8 cellular contexts compared by ENCODE assay signal in genomic region chr15:68817304-68818087, GRCh38.
DNase-seq lines count a peak whose midpoint lies in the region; ATAC-seq and TF ChIP-seq lines count a peak whose summit lies in the region.

No MANE protein-coding gene starts in this region.

- H3K4me1 ChIP-seq in OCI-LY1 (ENCODE audit: insufficient read depth, low read length, severe bottlenecking) (peaks cover 49% of the 10 kb centered on the region), muscle layer of colon (ENCODE audit: insufficient read depth, low read length) (peaks cover 40% of the 10 kb centered on the region)

- H3K4me3 ChIP-seq in GM12864 (ENCODE audit: low read depth, low read length): peak overlapping the region; percentile 95
- peak overlapping the region; percentile 77 for H3K4me3 ChIP-seq in OCI-LY1 (ENCODE audit: low read depth, low read length, poor library complexity, severe bottlenecking)
- peak overlapping the region; percentile 91 to 97 for H3K4me3 ChIP-seq in muscle layer of colon (ENCODE audit: low read depth in 1 of 2, low read length in 2 of 2)

- H3K9me3 Mint-ChIP-seq in stimulated activated naive B cell treated with anti-CD40 and anti-IgM and Interleukin-4, amounts not matched to agents 10 μg/mL and 1 μg/mL and 100 μg/mL, for 72 hours: no peaks in the 10 kb centered on the region

- H2AFZ ChIP-seq in OCI-LY1 (ENCODE audit: low read length): no peak overlapping the region

- H3K4me3 Mint-ChIP-seq in stimulated activated naive B cell treated with anti-CD40 and anti-IgM and Interleukin-4, amounts not matched to agents 10 μg/mL and 1 μg/mL and 100 μg/mL, for 72 hours: peak overlapping the region; percentile 93 to 99

- H3K27me3 Mint-ChIP-seq in stimulated activated naive B cell treated with anti-CD40 and anti-IgM and Interleukin-4, amounts not matched to agents 10 μg/mL and 1 μg/mL and 100 μg/mL, for 72 hours: no peaks in the 10 kb centered on the region

- no peaks in the 10 kb centered on the region for H3K9me3 ChIP-seq in OCI-LY1 (ENCODE audit: low read length)
- H3K9me3 ChIP-seq in muscle layer of colon (ENCODE audit: low read length): no peaks in the 10 kb centered on the region

- H3K36me3 ChIP-seq in OCI-LY1 (ENCODE audit: insufficient read depth, low read length) (peaks cover 39% of the 10 kb centered on the region; the same call in 1 of the 2 replicates), muscle layer of colon (ENCODE audit: insufficient read depth, low read length) (no peaks in the 10 kb centered on the region)

- TF ChIP-seq POLR2A in erythroblast (IDR thresholded peaks at IDR 0.05; ENCODE audit: low read length): no peak

- peak overlapping the region; percentile 74 for H3K4me2 ChIP-seq in OCI-LY1 (ENCODE audit: low read length)

- H3K27ac Mint-ChIP-seq in stimulated activated naive B cell treated with anti-CD40 and anti-IgM and Interleukin-4, amounts not matched to agents 10 μg/mL and 1 μg/mL and 100 μg/mL, for 72 hours: peak overlapping the region; percentile 99

- peaks cover 18 to 34% of the 10 kb centered on the region in 2 donors for H3K36me3 Mint-ChIP-seq in stimulated activated naive B cell treated with anti-CD40 and anti-IgM and Interleukin-4, amounts not matched to agents 10 μg/mL and 1 μg/mL and 100 μg/mL, for 72 hours

- H3K4me1 Mint-ChIP-seq in stimulated activated naive B cell treated with anti-CD40 and anti-IgM and Interleukin-4, amounts not matched to agents 10 μg/mL and 1 μg/mL and 100 μg/mL, for 72 hours: peaks cover 39 to 57% of the 10 kb centered on the region in 2 donors

- no peaks in the 10 kb centered on the region for H4K20me1 ChIP-seq in OCI-LY1 (ENCODE audit: insufficient read depth, low read length)

- H3K79me2 ChIP-seq in OCI-LY1 (ENCODE audit: insufficient read depth, low read length): peaks cover 77% of the 10 kb centered on the region

- no peak for TF ChIP-seq CTCF in GM12864 (IDR thresholded peaks at IDR 0.05; ENCODE audit: low read depth, low read length, missing control alignments)
- TF ChIP-seq CTCF in OCI-LY1 (IDR thresholded peaks at IDR 0.05; ENCODE audit: low read length): no peak

- H3K9me2 ChIP-seq in OCI-LY1 (ENCODE audit: low read depth, low read length): no peaks in the 10 kb centered on the region

- peak; percentile 69 for DNase-seq in GM12864 (ENCODE audit: low read depth)
- DNase-seq in activated T-cell treated with anti-CD3 and anti-CD28 coated beads, Interleukin-2, amount 50 U/mL, for 1 hour: peak; percentile 85
- peak; percentile 83 to 90 for DNase-seq in erythroblast (lab: John Stamatoyannopoulos, UW)
- peak; percentile 69 for DNase-seq in stimulated activated naive B cell treated with anti-CD40 and anti-IgM and Interleukin-4, amounts not matched to agents 10 μg/mL and 1 μg/mL and 100 μg/mL, for 72 hours

- no peaks in the 10 kb centered on the region for H3F3A ChIP-seq in OCI-LY1 (ENCODE audit: insufficient read depth, low read length)

- H3K27me3 ChIP-seq in OCI-LY1 (ENCODE audit: insufficient read depth, low read length): no peaks in the 10 kb centered on the region
- no peaks in the 10 kb centered on the region for H3K27me3 ChIP-seq in muscle layer of colon (ENCODE audit: control insufficient read depth in 1 of 2, insufficient read depth in 2 of 2, low read length in 2 of 2)

- peak overlapping the region; percentile 92 for H3K9ac ChIP-seq in OCI-LY1 (ENCODE audit: low read length)
- peak overlapping the region; percentile 75 for H3K9ac ChIP-seq in muscle layer of colon (ENCODE audit: low read length)

- H3K27ac ChIP-seq in OCI-LY1 (ENCODE audit: low read depth, low read length, poor library complexity, severe bottlenecking): peak overlapping the region; percentile 83
- H3K27ac ChIP-seq in muscle layer of colon (ENCODE audit: low read depth, low read length): peak overlapping the region; percentile 100

- peak; percentile 33 for ATAC-seq in HG03095 (IDR thresholded peaks at IDR 0.05; ENCODE audit: unreplicated experiment)
- ATAC-seq in stimulated activated naive B cell treated with anti-CD40 and anti-IgM and Interleukin-4, amounts not matched to agents 10 μg/mL and 1 μg/mL and 100 μg/mL, for 72 hours (replicated peaks): peak; percentile 58 to 62
- no peak for ATAC-seq in HG03039 (IDR thresholded peaks at IDR 0.05; ENCODE audit: unreplicated experiment)
